ENCODE assay signal across 8 cellular contexts in the genomic region with DNA sequence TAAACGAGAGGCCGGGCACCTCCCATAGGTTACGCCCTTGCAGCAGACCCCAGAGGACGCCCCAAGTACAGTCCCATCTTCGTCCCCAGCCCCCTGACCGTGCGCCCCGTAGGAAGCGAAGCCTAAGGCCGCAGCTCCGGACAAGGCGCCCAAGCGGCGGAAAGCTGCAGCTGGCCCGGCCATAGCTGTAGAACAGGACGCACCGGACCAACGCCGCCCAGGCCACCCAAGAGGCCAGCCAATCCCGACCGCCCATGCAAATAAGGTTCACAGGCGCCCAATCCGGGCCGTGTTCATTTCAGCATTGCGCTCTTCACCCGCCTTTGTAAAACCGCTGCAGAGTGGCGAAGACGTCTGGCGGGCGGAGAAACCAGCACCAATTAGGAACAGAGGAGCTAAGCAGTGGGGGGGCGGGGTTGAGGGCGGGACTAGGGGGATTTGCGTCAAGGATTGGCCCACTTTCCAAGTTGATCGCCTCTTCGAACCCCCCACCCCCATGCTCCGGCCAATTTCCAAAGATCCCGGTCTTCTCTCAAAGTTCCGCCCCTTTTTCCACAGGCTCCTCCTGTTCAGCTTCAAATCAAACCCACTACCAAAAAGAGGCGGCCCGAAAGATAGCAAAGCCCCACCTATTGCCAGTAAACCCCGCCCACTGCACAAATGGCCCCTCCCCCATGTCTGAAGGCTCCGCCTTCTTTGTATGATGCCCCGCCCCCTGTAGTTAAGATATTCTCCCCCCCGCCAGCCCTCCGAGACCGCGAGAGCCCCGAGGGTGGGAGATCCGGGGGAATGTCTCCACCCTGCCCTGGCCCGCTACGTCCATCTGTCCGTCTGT. TPM values are rescaled to one million over a fixed set of nuclear protein-coding genes. Genes with fewer than 3 reads are reported as not detected.
A peak's percentile ranks its signal among the peaks of the same experiment; 100 is the strongest.
DNase-seq lines count a peak whose midpoint lies in the region; ATAC-seq and TF ChIP-seq lines count a peak whose summit lies in the region.

A gene (minus strand): TSS at position 196 of the 835 bp plus-strand sequence. CDS start 13 bp downstream, at position 183.

- peak within 1 kb of the TSS; percentile 57 for H3K9ac ChIP-seq in muscle layer of colon (ENCODE audit: low read length)

- TF ChIP-seq POLR2A in Peyer's patch (IDR thresholded peaks at IDR 0.05): peak; percentile 98 to 99

- H3K9me3 ChIP-seq in Peyer's patch (no peaks in the 10 kb centered on the region), muscle layer of colon (ENCODE audit: low read length) (no peaks in the 10 kb centered on the region)

- H3K27ac ChIP-seq in Peyer's patch: peak within 1 kb of the TSS; percentile 88 to 96 (median 92)
- H3K27ac ChIP-seq in muscle layer of colon (ENCODE audit: low read depth, low read length): peak within 1 kb of the TSS; percentile 93

- peaks cover 0 to 15% (median 5%) of the 10 kb centered on the region in 4 donors for H3K4me1 ChIP-seq in Peyer's patch
- H3K4me1 ChIP-seq in muscle layer of colon (ENCODE audit: insufficient read depth, low read length): peaks cover 15% of the 10 kb centered on the region

- H3K4me3 ChIP-seq in Peyer's patch: peak within 1 kb of the TSS; percentile 49 to 90 (median 69)
- peak within 1 kb of the TSS; percentile 77 to 82 for H3K4me3 ChIP-seq in muscle layer of colon (ENCODE audit: low read depth in 1 of 2, low read length in 2 of 2)

- ATAC-seq in GM21723 (IDR thresholded peaks at IDR 0.05; ENCODE audit: unreplicated experiment) (peak; percentile 91), esophagus mucosa (peak; percentile 92)

- H3K27me3 ChIP-seq in Peyer's patch: no peaks in the 10 kb centered on the region
- no peaks in the 10 kb centered on the region for H3K27me3 ChIP-seq in muscle layer of colon (ENCODE audit: control insufficient read depth in 1 of 2, insufficient read depth in 2 of 2, low read length in 2 of 2)

- DNase-seq in DMS153 treated with DMSO at 0.1 percent for 48 hours (lab: John Stamatoyannopoulos, UW; ENCODE audit: unreplicated experiment) (peak; percentile 78), KG1 (lab: John Stamatoyannopoulos, UW) (peak; percentile 72), Peyer's patch (peak; percentile 98 to 99 (median 99))
- DNase-seq in activated T-cell treated with anti-CD3 and anti-CD28 coated beads, Interleukin-2, amount 50 U/mL, for 48 hours: peak; percentile 96
- peak; percentile 92 for DNase-seq in stimulated activated CD8-positive, alpha-beta memory T cell treated with anti-CD3 and anti-CD28 coated beads, Interleukin-7, amount 100 ng/mL, for 24 hours (ENCODE audit: low read depth)

- TF ChIP-seq CTCF in Peyer's patch (IDR thresholded peaks at IDR 0.05): peak in 1 of 6 experiments; percentile 15

- H3K36me3 ChIP-seq in Peyer's patch (no peaks in the 10 kb centered on the region), muscle layer of colon (ENCODE audit: insufficient read depth, low read length) (no peaks in the 10 kb centered on the region)

RNA-seq across cellular contexts. Expression of the gene that starts here (rescaled TPM):
- 100 to 1,000 TPM in 2 of 4 donors, 10 to 100 TPM in 2; 37.1 to 334 (median 126) TPM for total RNA-seq in Peyer's patch
- total RNA-seq in esophagus mucosa: 92.8 TPM

Comparison
In these comparisons a context has a peak if more than half of its experiments do, and no peak if none do; other contexts are left out.
1. Peak in every context shown above with its lines: DNase-seq, ATAC-seq, H3K4me3 ChIP-seq and H3K27ac ChIP-seq.